12 cellular contexts compared by ENCODE assay signal in the genomic region with DNA sequence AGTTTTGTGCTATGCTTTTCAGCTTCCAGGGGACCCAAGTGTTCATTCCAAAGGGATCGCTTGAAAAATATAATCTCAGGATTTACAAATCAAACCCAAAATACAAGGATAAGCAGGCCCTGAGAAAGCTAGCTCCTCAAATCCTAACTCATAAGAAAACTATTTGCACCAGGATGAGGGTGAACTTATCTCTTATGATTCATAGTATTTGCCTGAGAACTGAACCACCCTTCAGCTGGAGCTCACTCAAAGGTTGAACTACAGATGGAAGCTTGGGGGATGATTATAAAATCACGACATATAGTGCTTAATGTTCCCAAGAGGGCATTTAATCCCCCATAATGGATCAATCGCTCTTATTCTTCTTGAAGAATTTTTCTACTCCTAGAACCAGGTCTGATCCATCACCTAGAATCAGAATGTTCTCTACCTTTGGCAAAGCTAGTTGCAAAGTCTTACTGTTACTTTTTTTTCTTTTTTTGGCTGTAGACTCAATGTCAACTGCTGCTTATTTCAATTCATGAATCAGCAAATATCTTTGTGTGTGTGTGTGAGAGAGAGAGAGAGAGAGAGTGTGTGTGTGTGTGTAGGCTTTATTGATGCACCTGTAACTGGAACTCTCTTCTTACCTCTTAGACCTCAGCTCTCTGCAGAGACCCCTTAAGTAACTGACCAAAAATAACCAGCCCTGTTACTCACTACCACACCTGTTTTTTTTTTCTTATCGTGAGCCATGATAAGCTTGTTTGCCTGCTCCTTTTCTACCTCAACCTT. TPM values are rescaled to one million over a fixed set of nuclear protein-coding genes. Genes with fewer than 3 reads are reported as not detected.
DNase-seq lines count a peak whose midpoint lies in the region; ATAC-seq and TF ChIP-seq lines count a peak whose summit lies in the region.
"Had no signal": no experiment of that assay in that cellular context is flagged by ENCODE, and none has a peak within 500 bp of the region (broad histone marks: within the 10 kb centered on the region; RNA-seq: fewer than 3 reads in every experiment).

No MANE protein-coding gene starts in this region.

- CTCF ChIA-PET in mammary epithelial cell (lab: Charles Lee; ENCODE audit: low non-redundant PET) = no interaction called here
- CTCF ChIA-PET in MCF 10A (lab: Yijun Ruan, JAX) = interaction anchor here (0.7 to 0.9 kb wide), 2 partner anchors 14 to 16 kb away, joined by 3 read pairs; no protein-coding TSS in a partner anchor

- H3K4me1 Mint-ChIP-seq in MCF 10A (ENCODE audit: insufficient read depth, unreplicated experiment) (peaks cover 14% of the 10 kb centered on the region), immature natural killer cell (peaks cover 73 to 84% of the 10 kb centered on the region in 2 donors)
- peaks cover 29% of the 10 kb centered on the region for H3K4me1 Mint-ChIP-seq in activated T-helper 17 cell treated with anti-CD3 and anti-CD28 coated beads, Interleukin-2, amount 50 U/mL, for 72 hours

- H3K27ac ChIP-seq in mammary epithelial cell (ENCODE audit: insufficient read depth, low read depth, low read length) (peak overlapping the region; percentile 49), ascending aorta (peak overlapping the region in 1 of 2 donors; percentile 32)
- H3K27ac ChIP-seq: colonic mucosa, left ventricle myocardium inferior had no signal

- H3K4me3 ChIP-seq in mammary epithelial cell (replicated peaks in 1 of 3; ENCODE audit: insufficient read depth in 1 of 3, low read depth in 2 of 3, low read length in 3 of 3) (no peak overlapping the region), ascending aorta (no peak overlapping the region)
- H3K4me3 ChIP-seq: colonic mucosa, left ventricle myocardium inferior had no signal

- H4K20me1 ChIP-seq in mammary epithelial cell (ENCODE audit: insufficient read depth, low read length) = no peaks in the 10 kb centered on the region

- H3K27me3 ChIP-seq in mammary epithelial cell (ENCODE audit: insufficient read depth, low read length) = no peaks in the 10 kb centered on the region
- no peaks in the 10 kb centered on the region for H3K27me3 ChIP-seq in ascending aorta
- H3K27me3 ChIP-seq: colonic mucosa had no signal

- DNase-seq in mammary epithelial cell (peak; percentile 61), MCF 10A (ENCODE audit: unreplicated experiment) (no peak), immature natural killer cell (peak in 1 of 3 donors; percentile 51), medulla oblongata (ENCODE audit: extremely low spot score) (no peak), ascending aorta (ENCODE audit: low spot score in 2 of 2) (no peak)
- DNase-seq: colonic mucosa; left ventricle myocardium inferior; NCI-H1694 treated with DMSO at 0.1 percent for 48 hours; stimulated activated CD4-positive, alpha-beta T cell treated with anti-CD3 and anti-CD28 coated beads, Interleukin-2, amount 100 ng/mL, for 48 hours had no signal

- H3K27ac Mint-ChIP-seq in MCF 10A (ENCODE audit: low read depth, unreplicated experiment) (no peak overlapping the region), immature natural killer cell (peak overlapping the region; percentile 75 to 100 (median 94))
- H3K27ac Mint-ChIP-seq in activated T-helper 17 cell treated with anti-CD3 and anti-CD28 coated beads, Interleukin-2, amount 50 U/mL, for 72 hours = peak overlapping the region; percentile 78

- WGBS in mammary epithelial cell (ENCODE audit: low coverage, missing lambda C conversion rate) = 90% methylated on average over 4 of the region's 4 CpGs

- no peak overlapping the region for H3K9ac ChIP-seq in mammary epithelial cell (ENCODE audit: insufficient read depth, low read length)

- H3K9me3 Mint-ChIP-seq in MCF 10A (ENCODE audit: unreplicated experiment) (no peaks in the 10 kb centered on the region), immature natural killer cell (peaks cover 0 to 1% (median 0%) of the 10 kb centered on the region in 6 donors)
- H3K9me3 Mint-ChIP-seq in activated T-helper 17 cell treated with anti-CD3 and anti-CD28 coated beads, Interleukin-2, amount 50 U/mL, for 72 hours = no peaks in the 10 kb centered on the region

- dilution Hi-C loops in mammary epithelial cell (cut with HindIII; ENCODE audit: low sequenced_read_pairs) = loop anchor here (5.0 kb wide), 1 partner anchor 35 kb away; no protein-coding TSS in a partner anchor

- no peaks in the 10 kb centered on the region for H3K79me2 ChIP-seq in mammary epithelial cell (ENCODE audit: insufficient read depth, low read length)

- H3K4me2 ChIP-seq in mammary epithelial cell (ENCODE audit: insufficient read depth, low read depth, low read length) = peak overlapping the region; percentile 12

- H2AFZ ChIP-seq in mammary epithelial cell (ENCODE audit: low read depth, low read length) = peak overlapping the region; percentile 29

- H3K4me3 Mint-ChIP-seq in MCF 10A (ENCODE audit: unreplicated experiment) = no peak overlapping the region
- H3K4me3 Mint-ChIP-seq in activated T-helper 17 cell treated with anti-CD3 and anti-CD28 coated beads, Interleukin-2, amount 50 U/mL, for 72 hours = peak overlapping the region; percentile 78
- H3K4me3 Mint-ChIP-seq in immature natural killer cell = peak overlapping the region; percentile 1 to 89 (median 62)

- no TSS peak for BruUV-seq in mammary epithelial cell (replicated peaks; lab: Mats Ljungman, UMichigan)
- no TSS peak for BruUV-seq in MCF 10A (replicated peaks; lab: Mats Ljungman, UMichigan)

- H3K4me1 ChIP-seq in mammary epithelial cell (ENCODE audit: insufficient read depth, low read length) = peaks cover 40% of the 10 kb centered on the region
- no peaks in the 10 kb centered on the region for H3K4me1 ChIP-seq in ascending aorta
- H3K4me1 ChIP-seq: colonic mucosa had no signal

- no peaks in the 10 kb centered on the region for H3K27me3 Mint-ChIP-seq in MCF 10A (ENCODE audit: insufficient read depth, unreplicated experiment)
- H3K27me3 Mint-ChIP-seq in activated T-helper 17 cell treated with anti-CD3 and anti-CD28 coated beads, Interleukin-2, amount 50 U/mL, for 72 hours = no peaks in the 10 kb centered on the region
- peaks cover 2 to 27% (median 7%) of the 10 kb centered on the region in 3 donors for H3K27me3 Mint-ChIP-seq in immature natural killer cell (ENCODE audit: low read depth in 3 of 3)

- H3K9me3 ChIP-seq in mammary epithelial cell (replicated peaks; ENCODE audit: insufficient read depth, low read length) = no peaks in the 10 kb centered on the region
- H3K9me3 ChIP-seq in ascending aorta = no peaks in the 10 kb centered on the region
- H3K9me3 ChIP-seq: colonic mucosa, left ventricle myocardium inferior had no signal

- H3K36me3 Mint-ChIP-seq in MCF 10A (ENCODE audit: insufficient read depth, unreplicated experiment) = peaks cover 6% of the 10 kb centered on the region
- peaks cover 30% of the 10 kb centered on the region for H3K36me3 Mint-ChIP-seq in activated T-helper 17 cell treated with anti-CD3 and anti-CD28 coated beads, Interleukin-2, amount 50 U/mL, for 72 hours (ENCODE audit: low read depth)
- peaks cover 3 to 8% (median 4%) of the 10 kb centered on the region in 3 donors for H3K36me3 Mint-ChIP-seq in immature natural killer cell

- in situ Hi-C loops in mammary epithelial cell (cut with MboI; ENCODE audit: low sequenced_read_pairs in 2 of 2) = no loop called here

- intact Hi-C loops in mammary epithelial cell (cut with micrococcal nuclease) (no loop called here), MCF 10A (cut with micrococcal nuclease) (no loop called here), ascending aorta (cut with DNase I) (no loop called here)

- H3K36me3 ChIP-seq in mammary epithelial cell (ENCODE audit: insufficient read depth, low read length) = no peaks in the 10 kb centered on the region
- H3K36me3 ChIP-seq in ascending aorta = no peaks in the 10 kb centered on the region
- H3K36me3 ChIP-seq: colonic mucosa, left ventricle myocardium inferior had no signal

- POLR2A ChIA-PET in MCF 10A (lab: Yijun Ruan, JAX) = interaction anchor here (1.1 kb wide), 2 partner anchors 44 to 201 kb away, joined by 3 to 4 read pairs; no protein-coding TSS in a partner anchor

- peak; percentile 22 for ATAC-seq in activated T-helper 17 cell treated with anti-CD3 and anti-CD28 coated beads, Interleukin-2, amount 50 U/mL, for 72 hours (replicated peaks)
- ATAC-seq in GM18520 (IDR thresholded peaks at IDR 0.05; ENCODE audit: unreplicated experiment) (no peak), HG02973 (IDR thresholded peaks at IDR 0.05; ENCODE audit: unreplicated experiment) (no peak)

- TF ChIP-seq CTCF in mammary epithelial cell (conservative IDR thresholded peaks at IDR 0.05 in 1 of 2, IDR thresholded peaks at IDR 0.05 in 1 of 2; ENCODE audit: extremely low read depth in 1 of 2, insufficient read depth in 1 of 2, low read depth in 1 of 2, low read length in 2 of 2) (no peak), MCF 10A (IDR thresholded peaks at IDR 0.05; ENCODE audit: unreplicated experiment) (no peak), ascending aorta (IDR thresholded peaks at IDR 0.05) (no peak)

RNA-seq across cellular contexts. Expression of gene ARL4C, which starts 44.8 kb away (rescaled TPM):
- total RNA-seq in mammary epithelial cell = 10 to 100 TPM; 94.2 to 98.9 TPM
- 64.9 TPM for polyA plus RNA-seq in mammary epithelial cell
- polyA minus RNA-seq in mammary epithelial cell = 59.3 TPM
- total RNA-seq in MCF 10A (2022) = 3.5 and 6.4 TPM in 2 replicates
- 100 to 1,000 TPM in 1 of 2 donors, 10 to 100 TPM in 1; 43.4 to 118 TPM for total RNA-seq in activated T-helper 17 cell treated with anti-CD3 and anti-CD28 coated beads, Interleukin-2, amount 50 U/mL, for 72 hours
- polyA plus RNA-seq in immature natural killer cell = 100 to 1,000 TPM; 196 to 245 (median 243) TPM
- total RNA-seq in ascending aorta = 18.8 TPM
